Comparison of ENCODE assay signal across 9 cellular contexts in the genomic region with DNA sequence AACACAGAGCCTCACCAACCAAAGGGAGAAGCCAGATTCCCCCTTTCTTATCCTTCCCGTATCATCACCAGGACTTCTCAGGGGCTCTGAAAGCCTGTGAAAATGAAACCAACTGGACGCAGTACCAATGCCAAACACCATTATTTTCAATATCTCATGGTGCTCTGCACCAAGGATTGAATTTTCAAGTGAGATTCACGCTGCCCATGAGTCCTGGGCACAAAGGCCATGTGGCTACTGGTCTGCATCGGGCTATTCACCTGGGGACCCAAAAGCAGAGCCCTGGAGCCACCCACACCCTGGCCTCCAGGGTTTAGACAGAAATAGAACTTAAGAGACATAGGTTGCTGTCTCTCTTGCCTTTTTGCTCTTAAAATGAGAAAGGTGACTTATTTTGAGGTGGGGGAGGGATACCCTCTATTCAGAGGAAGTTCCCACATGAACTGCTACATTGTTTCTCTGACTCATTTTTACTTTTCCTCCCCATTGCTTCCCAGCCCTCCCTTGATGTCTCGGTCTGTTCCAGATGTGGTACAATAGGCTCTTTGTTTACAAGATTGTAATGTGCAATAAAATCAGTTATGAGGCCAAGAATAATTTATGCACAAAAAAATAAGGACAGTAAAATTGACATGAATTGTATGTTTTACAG. TPM values are rescaled to one million over a fixed set of nuclear protein-coding genes. Genes with fewer than 3 reads are reported as not detected.
A peak's percentile ranks its signal among the peaks of the same experiment; 100 is the strongest.
DNase-seq lines count a peak whose midpoint lies in the region; ATAC-seq, FAIRE-seq and TF ChIP-seq lines count a peak whose summit lies in the region.
"Had no signal": no experiment of that assay in that cellular context is flagged by ENCODE, and none has a peak within 500 bp of the region (broad histone marks: within the 10 kb centered on the region; RNA-seq: fewer than 3 reads in every experiment).

No MANE protein-coding gene starts in this region.

- TF ChIP-seq POLR2A in H1 (IDR thresholded peaks at IDR 0.05; ENCODE audit: control extremely low read depth in 1 of 2, low read depth in 2 of 2, low read length in 2 of 2), result no peak

- no peak overlapping the region for H3K27ac ChIP-seq in H1 (ENCODE audit: low read depth, low read length)
- no peak overlapping the region for H3K27ac ChIP-seq in naive thymus-derived CD4-positive, alpha-beta T cell (ENCODE audit: low read depth, low read length)

- H3K36me3 ChIP-seq in H1 (ENCODE audit: control insufficient read depth in 2 of 4, insufficient read depth in 4 of 4, low read length in 3 of 4), result no peaks in the 10 kb centered on the region
- H3K36me3 ChIP-seq in naive thymus-derived CD4-positive, alpha-beta T cell (ENCODE audit: control insufficient read depth in 2 of 3, insufficient read depth in 3 of 3, low read length in 3 of 3), result no peaks in the 10 kb centered on the region

- H3K18ac ChIP-seq in H1 (ENCODE audit: extremely low read depth, low read length), result no peak overlapping the region

- no peak overlapping the region for H3K4me3 ChIP-seq in H1 (ENCODE audit: extremely low read depth in 1 of 4, insufficient read depth in 2 of 4, low read depth in 3 of 4, low read length in 4 of 4)
- no peak overlapping the region for H3K4me3 ChIP-seq in naive thymus-derived CD4-positive, alpha-beta T cell (ENCODE audit: low read length)

- no peak overlapping the region for H3K23ac ChIP-seq in H1 (ENCODE audit: insufficient read length)

- H3K4me1 ChIP-seq in H1 (replicated peaks in 1 of 4; ENCODE audit: control insufficient read depth in 3 of 4, insufficient read depth in 4 of 4, low read length in 3 of 4), result peaks cover 6 to 21% (median 12%) of the 10 kb centered on the region in 4 experiments
- peaks cover 5 to 46% of the 10 kb centered on the region in 2 donors for H3K4me1 ChIP-seq in naive thymus-derived CD4-positive, alpha-beta T cell (ENCODE audit: control insufficient read depth in 2 of 2, insufficient read depth in 2 of 2, low read length in 2 of 2)

- H2AK5ac ChIP-seq in H1 (ENCODE audit: low read depth, low read length), result peak overlapping the region; percentile 39; the same call in 1 of the 2 replicates

- no peaks in the 10 kb centered on the region for H3K27me3 ChIP-seq in H1 (replicated peaks in 1 of 4; ENCODE audit: control insufficient read depth in 3 of 4, extremely low read depth in 1 of 4, insufficient read depth in 3 of 4, low read length in 3 of 4)
- no peaks in the 10 kb centered on the region for H3K27me3 ChIP-seq in naive thymus-derived CD4-positive, alpha-beta T cell (ENCODE audit: control insufficient read depth in 2 of 2, insufficient read depth in 2 of 2, low read length in 2 of 2)

- peaks cover 49 to 80% (median 70%) of the 10 kb centered on the region in 7 donors for H3K4me1 Mint-ChIP-seq in naive thymus-derived CD4-positive, alpha-beta T cell

- H3K23me2 ChIP-seq in H1 (ENCODE audit: low read depth, low read length), result no peaks in the 10 kb centered on the region

- TF ChIP-seq RAD21 in H1 (IDR thresholded peaks at IDR 0.05 in 1 of 2, conservative IDR thresholded peaks at IDR 0.05 in 1 of 2; ENCODE audit: low read depth in 2 of 2, low read length in 2 of 2), result no peak

- H3K14ac ChIP-seq in H1 (ENCODE audit: insufficient read length), result no peak overlapping the region

- peaks cover 2% of the 10 kb centered on the region; the same call in 1 of the 2 replicates for H3K79me1 ChIP-seq in H1 (ENCODE audit: low read depth, low read length)

- intact Hi-C loops in naive thymus-derived CD4-positive, alpha-beta T cell (cut with micrococcal nuclease), result loop anchor here (10.0 kb wide), 2 partner anchors 544 to 924 kb away; partner anchors contain the start of genes ELF2 (in 1 of the 2) and SETD7 (in 1 of the 2)

- H3K9ac ChIP-seq in H1 (replicated peaks in 1 of 4; ENCODE audit: extremely low read depth in 1 of 4, low read depth in 3 of 4, low read length in 3 of 4), result no peak overlapping the region

- no peak for TF ChIP-seq EP300 in H1 (IDR thresholded peaks at IDR 0.05; ENCODE audit: borderline replicate concordance in 1 of 2, low read depth in 2 of 2, low read length in 2 of 2)

- no peak overlapping the region for H2BK20ac ChIP-seq in H1 (ENCODE audit: low read length)

- H2BK15ac ChIP-seq in H1 (ENCODE audit: low read length), result no peak overlapping the region

- peaks cover 0 to 24% (median 0%) of the 10 kb centered on the region in 5 donors for H3K36me3 Mint-ChIP-seq in naive thymus-derived CD4-positive, alpha-beta T cell

- H2BK5ac ChIP-seq in H1 (ENCODE audit: low read depth, low read length), result no peak overlapping the region

- no peak for ATAC-seq in naive thymus-derived CD4-positive, alpha-beta T cell
- ATAC-seq in GM21737 (IDR thresholded peaks at IDR 0.05; ENCODE audit: unreplicated experiment) (no peak), HG03378 (IDR thresholded peaks at IDR 0.05; ENCODE audit: unreplicated experiment) (no peak), HG03095 (IDR thresholded peaks at IDR 0.05; ENCODE audit: unreplicated experiment) (no peak), GM21367 (IDR thresholded peaks at IDR 0.05; ENCODE audit: unreplicated experiment) (no peak)

- H4K8ac ChIP-seq in H1 (ENCODE audit: extremely low read depth, insufficient read depth, low read length), result no peak overlapping the region

- H3K4me2 ChIP-seq in H1 (ENCODE audit: insufficient read depth in 1 of 2, low read depth in 2 of 2, low read length in 2 of 2), result no peak overlapping the region

- no peak for FAIRE-seq in H1 (lab: Jason Lieb, UNC)

- POLR2A ChIA-PET in H1 (lab: Charles Lee; ENCODE audit: partially characterized antibody), result no interaction called here
- POLR2A ChIA-PET in naive thymus-derived CD4-positive, alpha-beta T cell (lab: Charles Lee), result interaction anchor here (0.7 to 1.8 kb wide), 2 partner anchors 34 to 52 kb away, joined by 3 to 5 read pairs; no protein-coding TSS in a partner anchor

- H3K79me2 ChIP-seq in H1 (ENCODE audit: control insufficient read depth in 1 of 2, insufficient read depth in 2 of 2, low read length in 2 of 2), result no peaks in the 10 kb centered on the region

- H3K4me3 Mint-ChIP-seq in naive thymus-derived CD4-positive, alpha-beta T cell, result peak overlapping the region in 3 of 10 donors; percentile 17 to 48 (median 22)

- peaks cover 1 to 2% of the 10 kb centered on the region in 2 experiments for H4K20me1 ChIP-seq in H1 (replicated peaks in 1 of 2; ENCODE audit: control insufficient read depth in 1 of 2, insufficient read depth in 2 of 2, low read length in 2 of 2)

- 86% methylated on average over 5 of the region's 5 CpGs; no CpG with 5 or more reads in 1 of the 2 experiments for WGBS in H1 (ENCODE audit: extremely low coverage in 1 of 2, insufficient coverage in 1 of 2, insufficient read length in 1 of 2, insufficient replicate concordance in 2 of 2, low coverage in 1 of 2, low lambda C conversion rate in 2 of 2, missing lambda C conversion rate in 1 of 2), 2 experiments

- DNase-seq in AG08396 (ENCODE audit: low spot score), result peak; percentile 32
- DNase-seq in M059J (ENCODE audit: low read depth), result peak; percentile 73
- DNase-seq in H1 (ENCODE audit: low read depth in 1 of 2, low spot score in 2 of 2), result no peak
- no peak for DNase-seq in naive thymus-derived CD4-positive, alpha-beta T cell
- DNase-seq: activated CD4-positive, CD25-positive, alpha-beta regulatory T cell had no signal

- H3K9me3 ChIP-seq in H1 (ENCODE audit: insufficient read depth in 2 of 2, low read depth in 1 of 2, low read length in 1 of 2), result no peaks in the 10 kb centered on the region
- no peaks in the 10 kb centered on the region for H3K9me3 ChIP-seq in naive thymus-derived CD4-positive, alpha-beta T cell (ENCODE audit: control insufficient read depth in 2 of 3, low read length in 3 of 3)

- CTCF ChIA-PET in H1 (lab: Charles Lee; ENCODE audit: partially characterized antibody), result interaction anchor here (0.8 kb wide), 1 partner anchor 21 kb away, joined by 4 read pairs; no protein-coding TSS in a partner anchor
- CTCF ChIA-PET in naive thymus-derived CD4-positive, alpha-beta T cell (lab: Charles Lee), result interaction anchor here (0.6 kb wide), 1 partner anchor 41 kb away, joined by 3 read pairs; no protein-coding TSS in a partner anchor

- H4K5ac ChIP-seq in H1 (ENCODE audit: insufficient read length, low read depth, low read length), result no peak overlapping the region

- peak overlapping the region in 6 of 9 donors; percentile 11 to 72 (median 35) for H3K27ac Mint-ChIP-seq in naive thymus-derived CD4-positive, alpha-beta T cell

- TF ChIP-seq CTCF in H1 (IDR thresholded peaks at IDR 0.05; ENCODE audit: control extremely low read depth in 1 of 3, insufficient read depth in 1 of 3, low read depth in 1 of 3, low read length in 3 of 3), result no peak

- H3K56ac ChIP-seq in H1 (replicated peaks; ENCODE audit: insufficient read length, low read depth, low read length), result no peak overlapping the region

- H3K4ac ChIP-seq in H1 (replicated peaks; ENCODE audit: insufficient read length, low read depth, low read length), result no peak overlapping the region

- H3K27me3 Mint-ChIP-seq in naive thymus-derived CD4-positive, alpha-beta T cell, result peaks cover 0 to 2% (median 0%) of the 10 kb centered on the region in 5 donors

- peak overlapping the region; percentile 33; the same call in 1 of the 2 replicates for H2BK12ac ChIP-seq in H1 (ENCODE audit: low read depth, low read length)

- no peak overlapping the region for H2BK120ac ChIP-seq in H1 (replicated peaks; ENCODE audit: low read depth, low read length)

- H4K91ac ChIP-seq in H1 (replicated peaks; ENCODE audit: insufficient read length, low read length), result no peak overlapping the region

- H3K9me3 Mint-ChIP-seq in naive thymus-derived CD4-positive, alpha-beta T cell, result peaks cover 0 to 4% (median 0%) of the 10 kb centered on the region in 11 donors

- no peak overlapping the region for H2AFZ ChIP-seq in H1 (ENCODE audit: low read length)

TF ChIP-seq in H1, 55 proteins besides CTCF, POLR2A, EP300 and RAD21 (continues in another document):
- no peak for TF ChIP-seq HDAC2 (IDR thresholded peaks at IDR 0.05; ENCODE audit: borderline replicate concordance in 1 of 2, low read depth in 2 of 2, low read length in 2 of 2)
- no peak for TF ChIP-seq TBP (IDR thresholded peaks at IDR 0.05; ENCODE audit: low read depth, low read length)
- TF ChIP-seq SAP30 (IDR thresholded peaks at IDR 0.05; ENCODE audit: insufficient read depth, insufficient replicate concordance, low read length), result no peak
- TF ChIP-seq SP2 (IDR thresholded peaks at IDR 0.05; ENCODE audit: low read length), result no peak

RNA-seq across cellular contexts. Expression of gene MAML3, which starts 55.4 kb away (rescaled TPM):
- total RNA-seq in M059J (2014; rRNA removed; shearing (Covaris generic)), result 1.6 and 2.3 TPM in 2 replicates
- total RNA-seq in H1 (2021; fragmentation: NEBNext Ultra II Directional; extraction: Animal tissue kit (Norgen Biotek cat#: 25700)), result 5.6 and 5.7 TPM in 2 replicates
- 2.1 and 2.7 TPM in 2 replicates for polyA plus RNA-seq in H1 (2011; rRNA removed)
- 3.0 TPM for polyA plus RNA-seq in H1 (2011; cell fraction: cytosol; rRNA removed)
- polyA plus RNA-seq in H1 (2011; cell fraction: nucleus; rRNA removed), result 3.8 TPM
- polyA plus RNA-seq in H1 (2012, experiment 1 of 2), result 2.1 to 2.6 TPM (median 2.2 TPM) in 4 replicates
- 0.34 TPM for polyA plus RNA-seq in H1 (2012, experiment 2 of 2)
- 4.8 TPM for polyA plus RNA-seq in H1 (2013, experiment 1 of 2)
- 4.9 TPM for polyA plus RNA-seq in H1 (2013, experiment 2 of 2)
- polyA minus RNA-seq in H1 (2011; rRNA and poly(A)+ RNA removed), result 4.6 and 6.1 TPM in 2 replicates
- polyA minus RNA-seq in H1 (2011; cell fraction: cytosol; rRNA and poly(A)+ RNA removed), result 4.1 TPM
- polyA minus RNA-seq in H1 (2011; cell fraction: nucleus; rRNA and poly(A)+ RNA removed), result 11.6 TPM
- 1 to 10 TPM; 1.4 to 9.4 (median 3.6) TPM for total RNA-seq in naive thymus-derived CD4-positive, alpha-beta T cell
- under 1 TPM; 0.53 to 0.55 TPM for polyA plus RNA-seq in naive thymus-derived CD4-positive, alpha-beta T cell

Comparison
In these comparisons a context has a peak if more than half of its experiments do, and no peak if none do; other contexts are left out.
1. DNase-seq: peak in AG08396 (single experiment) and M059J (single experiment); none in H1 (0 of 2) and naive thymus-derived CD4-positive, alpha-beta T cell (0 of 9).